Comparison of ENCODE assay signal across 3 cellular contexts in genomic region chr7:2201128-2201527, GRCh38.
TF ChIP-seq lines count a peak whose summit lies in the region.

No MANE protein-coding gene starts in this region.

TF ChIP-seq in SK-N-SH, 30 proteins besides CTCF, POLR2A, EP300 and RAD21:
- no peak for TF ChIP-seq YY1 (IDR thresholded peaks at IDR 0.05; ENCODE audit: low read depth)
- no peak for TF ChIP-seq RXRA (IDR thresholded peaks at IDR 0.05; ENCODE audit: borderline replicate concordance, low read depth)
- no peak for TF ChIP-seq TCF12 (IDR thresholded peaks at IDR 0.05)
- no peak for TF ChIP-seq TAF1 (IDR thresholded peaks at IDR 0.05; ENCODE audit: borderline replicate concordance, low read depth, low read length)
- no peak for TF ChIP-seq PBX3 (IDR thresholded peaks at IDR 0.05)
- TF ChIP-seq RFX5 (IDR thresholded peaks at IDR 0.05; ENCODE audit: low read length): no peak
- no peak for TF ChIP-seq USF1 (IDR thresholded peaks at IDR 0.05; ENCODE audit: borderline replicate concordance, low read depth)
- TF ChIP-seq SIN3A (IDR thresholded peaks at IDR 0.05; ENCODE audit: borderline replicate concordance, low read depth, low read length): no peak
- no peak for TF ChIP-seq MEF2A (IDR thresholded peaks at IDR 0.05; ENCODE audit: borderline replicate concordance, low read depth)
- TF ChIP-seq REST (IDR thresholded peaks at IDR 0.05; ENCODE audit: low read depth, low read length): no peak
- no peak for TF ChIP-seq SMC3 (IDR thresholded peaks at IDR 0.05; ENCODE audit: low read depth, low read length)

TF ChIP-seq in SK-N-SH treated with all-trans-retinoic acid at 6 μM for 48 hours, 23 proteins besides CTCF, POLR2A, EP300 and RAD21:
- no peak for TF ChIP-seq SNAI2 (CRISPR knock-in tag; IDR thresholded peaks at IDR 0.05)
- TF ChIP-seq PATZ1 (CRISPR knock-in tag; IDR thresholded peaks at IDR 0.05; ENCODE audit: borderline replicate concordance): no peak
- no peak for TF ChIP-seq BACH2 (CRISPR knock-in tag; IDR thresholded peaks at IDR 0.05; ENCODE audit: borderline replicate concordance)
- no peak for TF ChIP-seq TCF4 (CRISPR knock-in tag; IDR thresholded peaks at IDR 0.05; ENCODE audit: borderline replicate concordance)
- no peak for TF ChIP-seq CREB5 (CRISPR knock-in tag; IDR thresholded peaks at IDR 0.05; ENCODE audit: low read depth)
- no peak for TF ChIP-seq ZFP3 (CRISPR knock-in tag; IDR thresholded peaks at IDR 0.05)
- TF ChIP-seq TOX (CRISPR knock-in tag; IDR thresholded peaks at IDR 0.05; ENCODE audit: borderline replicate concordance): no peak
- TF ChIP-seq CSDC2 (CRISPR knock-in tag; IDR thresholded peaks at IDR 0.05): no peak
- no peak for TF ChIP-seq TSHZ2 (CRISPR knock-in tag; IDR thresholded peaks at IDR 0.05)

TF ChIP-seq in K562, 482 proteins besides CTCF, POLR2A, EP300 and RAD21:
- TF ChIP-seq POLR2G (IDR thresholded peaks at IDR 0.05; ENCODE audit: low read depth, low read length) (0 out of 2 replicates have a peak, but pooled peaks have one; percentile 21), ZNF23 (CRISPR knock-in tag; IDR thresholded peaks at IDR 0.05) (no peak), NELFE (IDR thresholded peaks at IDR 0.05; ENCODE audit: insufficient read depth, insufficient read length) (no peak), ZNF316 (IDR thresholded peaks at IDR 0.05) (no peak), HMBOX1 (IDR thresholded peaks at IDR 0.05) (no peak), SRSF9 (IDR thresholded peaks at IDR 0.05; ENCODE audit: borderline replicate concordance, low read depth, low read length) (no peak), ZNF224 (CRISPR knock-in tag; IDR thresholded peaks at IDR 0.05) (no peak), MTA1 (IDR thresholded peaks at IDR 0.05; ENCODE audit: borderline replicate concordance) (no peak)
TF ChIP-seq in K562: peak in this region for 1.
